17 cellular contexts compared by ENCODE assay signal in genomic region chr5:164573397-164573796, GRCh38.
"Had no signal": no experiment of that assay in that cellular context is flagged by ENCODE, and none has a peak within 500 bp of the region (broad histone marks: within the 10 kb centered on the region; RNA-seq: fewer than 3 reads in every experiment).

No MANE protein-coding gene starts in this region.

- H3K36me3 ChIP-seq: cardiac muscle cell, prostate gland, tibial nerve, WERI-Rb-1 had no signal

- ATAC-seq: effector memory CD8-positive, alpha-beta T cell; left lobe of liver; right cardiac atrium; stimulated activated naive CD8-positive, alpha-beta T cell treated with anti-CD3 and anti-CD28 coated beads, Interleukin-15, Interleukin-2, amounts not matched to agents 100 U/mL and 50 U/mL, for 24 hours had no signal

- H3K27ac Mint-ChIP-seq: activated naive CD8-positive, alpha-beta T cell; activated T-helper 1 cell treated with anti-CD3 and anti-CD28 coated beads, Interleukin-12 subunit alpha, Interleukin-12 subunit beta, Interleukin-2, Interleukin-4 antibody, amounts not matched to agents 30 ng/mL and 10 ng/mL and 1 ng/mL, durations not matched to agents 14 hours and 24 hours and 36 hours; effector memory CD8-positive, alpha-beta T cell had no signal

- H3K36me3 Mint-ChIP-seq: activated naive CD8-positive, alpha-beta T cell had no signal

- H3K4me1 ChIP-seq: prostate gland, tibial nerve had no signal

- FAIRE-seq: urothelium cell line had no signal

- H3K27me3 ChIP-seq: cardiac muscle cell, tibial nerve had no signal

- H3K4me3 Mint-ChIP-seq: activated naive CD8-positive, alpha-beta T cell; activated T-helper 1 cell treated with anti-CD3 and anti-CD28 coated beads, Interleukin-12 subunit alpha, Interleukin-12 subunit beta, Interleukin-2, Interleukin-4 antibody, amounts not matched to agents 30 ng/mL and 10 ng/mL and 1 ng/mL, durations not matched to agents 14 hours and 24 hours and 36 hours; effector memory CD8-positive, alpha-beta T cell had no signal

- H3K9me3 ChIP-seq: prostate gland, tibial nerve had no signal

- H3K9me3 Mint-ChIP-seq: activated T-helper 1 cell treated with anti-CD3 and anti-CD28 coated beads, Interleukin-12 subunit alpha, Interleukin-12 subunit beta, Interleukin-2, Interleukin-4 antibody, amounts not matched to agents 30 ng/mL and 10 ng/mL and 1 ng/mL, durations not matched to agents 14 hours and 24 hours and 36 hours had no signal

- H3K27ac ChIP-seq: cardiac muscle cell, prostate gland, tibial nerve, WERI-Rb-1 had no signal

- DNase-seq: activated CD4-positive, alpha-beta T cell treated with anti-CD3 and anti-CD28 coated beads for 1 hour; amniotic stem cell; effector memory CD8-positive, alpha-beta T cell; hippocampal formation; islet precursor cell; right cardiac atrium; stimulated activated naive CD8-positive, alpha-beta T cell treated with anti-CD3 and anti-CD28 coated beads, Interleukin-15, Interleukin-2, amounts not matched to agents 100 U/mL and 50 U/mL, for 24 hours; substantia nigra; T-helper 2 cell; WERI-Rb-1 had no signal

- H3K27me3 Mint-ChIP-seq: activated naive CD8-positive, alpha-beta T cell; effector memory CD8-positive, alpha-beta T cell had no signal

- H3K4me3 ChIP-seq: cardiac muscle cell, prostate gland, tibial nerve had no signal
